ENCODE assay signal across 22 cellular contexts in the genomic region with DNA sequence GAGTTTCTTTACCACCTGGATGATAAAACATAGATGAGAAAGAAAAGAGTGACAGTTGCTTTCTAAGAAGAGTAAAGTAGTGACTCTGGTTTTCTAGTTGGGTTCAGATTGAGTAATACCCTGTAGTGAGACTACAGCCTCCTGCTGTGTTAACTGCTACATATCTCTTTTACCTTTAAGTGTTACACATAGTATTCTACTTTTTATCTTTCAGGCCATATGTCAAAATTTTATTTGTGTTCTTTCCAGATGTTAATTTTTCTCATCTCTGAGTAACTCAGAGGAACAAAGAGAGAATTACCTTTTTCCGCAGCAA.
"Had no signal": no experiment of that assay in that cellular context is flagged by ENCODE, and none has a peak within 500 bp of the region (broad histone marks: within the 10 kb centered on the region; RNA-seq: fewer than 3 reads in every experiment).

No MANE protein-coding gene starts in this region.

- H3K4me1 ChIP-seq: esophagus squamous epithelium, heart right ventricle, left lung, psoas muscle, tibial nerve, upper lobe of left lung had no signal

- ATAC-seq: effector memory CD8-positive, alpha-beta T cell; heart right ventricle; naive thymus-derived CD4-positive, alpha-beta T cell; psoas muscle; right cardiac atrium had no signal

- DNase-seq: dermis blood vessel endothelial cell; effector memory CD8-positive, alpha-beta T cell; esophagus squamous epithelium; glutamatergic neuron; heart right ventricle; left cardiac atrium; left lung; naive thymus-derived CD4-positive, alpha-beta T cell; psoas muscle; right cardiac atrium; stimulated activated CD4-positive, alpha-beta T cell treated with anti-CD3 and anti-CD28 coated beads, Interleukin-15, amount 100 ng/mL, for 24 hours; stimulated activated CD4-positive, alpha-beta T cell treated with anti-CD3 and anti-CD28 coated beads, Interleukin-2, amount 100 ng/mL, for 48 hours; stimulated activated naive B cell treated with anti-CD40 and anti-IgM and Interleukin-4, amounts not matched to agents 10 μg/mL and 1 μg/mL and 100 μg/mL, for 72 hours; upper lobe of left lung had no signal

- H3K27ac ChIP-seq: coronary artery, esophagus squamous epithelium, heart right ventricle, left lung, neural progenitor cell, psoas muscle, skin epidermis, thoracic aorta, tibial nerve, upper lobe of left lung had no signal

- H3K9me3 ChIP-seq: esophagus squamous epithelium, heart right ventricle, left lung, psoas muscle, thoracic aorta, tibial nerve, upper lobe of left lung had no signal

- H3K36me3 ChIP-seq: esophagus squamous epithelium, heart right ventricle, left lung, neural progenitor cell, thoracic aorta, tibial nerve, upper lobe of left lung had no signal

- H3K27me3 ChIP-seq: esophagus squamous epithelium, left lung, neural progenitor cell, tibial nerve, upper lobe of left lung had no signal

- FAIRE-seq: endometrium, islet of Langerhans, urothelium cell line had no signal

- H3K4me3 ChIP-seq: coronary artery, esophagus squamous epithelium, heart right ventricle, left lung, neural progenitor cell, psoas muscle, skin epidermis, thoracic aorta, tibial nerve, upper lobe of left lung had no signal
